28 cellular contexts compared by ENCODE assay signal in the genomic region with DNA sequence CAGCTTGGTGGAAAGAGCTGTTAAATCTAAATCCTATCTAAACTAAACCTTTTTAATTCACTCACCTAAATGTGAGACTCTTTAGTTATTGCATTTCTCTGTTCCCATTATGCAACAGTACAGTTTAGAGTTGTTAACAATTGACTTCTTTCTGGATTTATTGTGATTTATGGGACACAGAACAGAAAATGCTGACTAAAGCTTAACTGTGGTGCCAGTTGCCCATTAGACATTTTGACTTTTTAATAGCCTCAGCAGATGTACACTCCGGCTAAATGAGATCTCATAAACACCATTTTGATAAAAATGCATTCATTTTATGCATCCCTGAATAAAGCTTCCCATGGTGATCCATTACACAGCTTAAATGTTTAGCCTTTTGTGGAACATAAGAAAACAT.
"Had no signal": no experiment of that assay in that cellular context is flagged by ENCODE, and none has a peak within 500 bp of the region (broad histone marks: within the 10 kb centered on the region; RNA-seq: fewer than 3 reads in every experiment).

No MANE protein-coding gene starts in this region.

- H3K4me3 Mint-ChIP-seq: activated CD8-positive, alpha-beta memory T cell treated with anti-CD3 and anti-CD28 coated beads, Interleukin-2, amount 10 ng/mL, durations not matched to agents 7 days and 5 days; activated naive CD4-positive, alpha-beta T cell treated with anti-CD3 and anti-CD28 coated beads, Interleukin-2, amount 50 U/mL, for 24 hours; activated T-cell treated with anti-CD3 and anti-CD28 coated beads, Interleukin-2, amount 50 U/mL, for 24 hours; activated T-helper 1 cell treated with anti-CD3 and anti-CD28 coated beads, Interleukin-12 subunit alpha, Interleukin-12 subunit beta, Interleukin-2, Interleukin-4 antibody, amounts not matched to agents 30 ng/mL and 10 ng/mL and 1 ng/mL, durations not matched to agents 14 hours and 24 hours and 36 hours; brain; central memory CD8-positive, alpha-beta T cell; T-helper 17 cell; WTC11 had no signal

- H3K27me3 Mint-ChIP-seq: activated CD8-positive, alpha-beta memory T cell treated with anti-CD3 and anti-CD28 coated beads, Interleukin-2, amount 10 ng/mL, durations not matched to agents 7 days and 5 days; activated T-cell treated with anti-CD3 and anti-CD28 coated beads, Interleukin-2, amount 50 U/mL, for 24 hours; brain; central memory CD8-positive, alpha-beta T cell; T-helper 17 cell had no signal

- H3K36me3 Mint-ChIP-seq: activated CD8-positive, alpha-beta memory T cell treated with anti-CD3 and anti-CD28 coated beads, Interleukin-2, amount 10 ng/mL, durations not matched to agents 7 days and 5 days; activated naive CD4-positive, alpha-beta T cell treated with anti-CD3 and anti-CD28 coated beads, Interleukin-2, amount 50 U/mL, for 24 hours; brain; WTC11 had no signal

- H3K27ac Mint-ChIP-seq: activated CD8-positive, alpha-beta memory T cell treated with anti-CD3 and anti-CD28 coated beads, Interleukin-2, amount 10 ng/mL, durations not matched to agents 7 days and 5 days; activated naive CD4-positive, alpha-beta T cell treated with anti-CD3 and anti-CD28 coated beads, Interleukin-2, amount 50 U/mL, for 24 hours; activated T-cell treated with anti-CD3 and anti-CD28 coated beads, Interleukin-2, amount 50 U/mL, for 24 hours; activated T-helper 1 cell treated with anti-CD3 and anti-CD28 coated beads, Interleukin-12 subunit alpha, Interleukin-12 subunit beta, Interleukin-2, Interleukin-4 antibody, amounts not matched to agents 30 ng/mL and 10 ng/mL and 1 ng/mL, durations not matched to agents 14 hours and 24 hours and 36 hours; T-helper 17 cell; WTC11 had no signal

- H3K9me3 ChIP-seq: MG63, Peyer's patch, SJCRH30 had no signal

- H3K9me3 Mint-ChIP-seq: activated naive CD4-positive, alpha-beta T cell treated with anti-CD3 and anti-CD28 coated beads, Interleukin-2, amount 50 U/mL, for 24 hours; activated T-cell treated with anti-CD3 and anti-CD28 coated beads, Interleukin-2, amount 50 U/mL, for 24 hours; activated T-helper 1 cell treated with anti-CD3 and anti-CD28 coated beads, Interleukin-12 subunit alpha, Interleukin-12 subunit beta, Interleukin-2, Interleukin-4 antibody, amounts not matched to agents 30 ng/mL and 10 ng/mL and 1 ng/mL, durations not matched to agents 14 hours and 24 hours and 36 hours; brain; central memory CD8-positive, alpha-beta T cell had no signal

- H3K36me3 ChIP-seq: MG63, Peyer's patch, SJCRH30 had no signal

- ATAC-seq: activated CD8-positive, alpha-beta memory T cell treated with anti-CD3 and anti-CD28 coated beads, Interleukin-2, amount 10 ng/mL, durations not matched to agents 7 days and 5 days; SK-N-SH treated with all-trans-retinoic acid at 6 μM for 48 hours; T-helper 17 cell; WTC11 had no signal

- H3K4me3 ChIP-seq: MG63, Peyer's patch, SJCRH30 had no signal

- H3K4me1 Mint-ChIP-seq: activated CD8-positive, alpha-beta memory T cell treated with anti-CD3 and anti-CD28 coated beads, Interleukin-2, amount 10 ng/mL, durations not matched to agents 7 days and 5 days; activated naive CD4-positive, alpha-beta T cell treated with anti-CD3 and anti-CD28 coated beads, Interleukin-2, amount 50 U/mL, for 24 hours; central memory CD8-positive, alpha-beta T cell; T-helper 17 cell had no signal

- H3K27me3 ChIP-seq: MG63, Peyer's patch, SJCRH30 had no signal

- DNase-seq: activated CD4-positive, alpha-beta T cell treated with anti-CD3 and anti-CD28 coated beads for 48 hours; activated CD4-positive, alpha-beta T cell treated with anti-CD3 and anti-CD28 coated beads, Interleukin-2, amount 50 U/mL, for 4 hours; activated CD4-positive, CD25-positive, alpha-beta regulatory T cell treated with anti-CD3 and anti-CD28 coated beads, Interleukin-2, amount 50 U/mL, for 72 hours; activated CD8-positive, alpha-beta memory T cell treated with anti-CD3 and anti-CD28 coated beads, Interleukin-2, amount 10 ng/mL, durations not matched to agents 7 days and 5 days; activated effector memory CD4-positive, alpha-beta T cell treated with Interleukin-2 at 50 U/mL for 16 hours; activated naive CD4-positive, alpha-beta T cell; activated T-cell treated with anti-CD3 and anti-CD28 coated beads, Interleukin-2, amount 50 U/mL, for 24 hours; amygdala; MG63; NCI-H2029; NCI-H2107; NCI-H2171 treated with DMSO at 0.1 percent for 48 hours; NCI-H226; NCI-H510A; NCI-H526 treated with DMSO at 0.1 percent for 48 hours; Peyer's patch; Right ventricle myocardium superior; SJCRH30; T-helper 17 cell; T-helper 9 cell had no signal

- FAIRE-seq: astrocyte had no signal

- H3K27ac ChIP-seq: Peyer's patch, RWPE1, SJCRH30 had no signal

- H3K4me1 ChIP-seq: Peyer's patch, SJCRH30 had no signal
